ENCODE assay signal across 23 cellular contexts in the genomic region with DNA sequence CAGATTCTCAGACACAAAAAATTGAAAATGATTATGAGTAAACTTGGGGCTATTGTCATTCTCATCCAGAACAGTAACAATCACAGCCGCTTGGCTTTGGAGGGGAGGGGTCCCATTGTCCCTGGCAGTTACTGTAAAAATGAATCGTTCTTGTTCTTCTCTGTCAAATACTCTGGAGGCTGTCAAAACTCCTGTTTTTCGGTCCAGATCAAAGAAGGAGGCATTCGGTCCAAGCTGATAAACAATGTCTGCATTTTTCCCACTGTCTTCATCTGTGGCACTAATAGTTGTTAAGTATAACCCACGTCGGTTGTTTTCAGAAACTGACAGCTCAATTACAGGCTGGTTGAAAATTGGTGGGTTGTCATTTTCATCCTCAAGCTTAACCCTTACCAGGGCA. TPM values are rescaled to one million over a fixed set of nuclear protein-coding genes. Genes with fewer than 3 reads are reported as not detected.
A peak's percentile ranks its signal among the peaks of the same experiment; 100 is the strongest.
DNase-seq lines count a peak whose midpoint lies in the region; ATAC-seq and TF ChIP-seq lines count a peak whose summit lies in the region.
"Had no signal": no experiment of that assay in that cellular context is flagged by ENCODE, and none has a peak within 500 bp of the region (broad histone marks: within the 10 kb centered on the region; RNA-seq: fewer than 3 reads in every experiment).

No MANE protein-coding gene starts in this region.

- no peak for DNase-seq in left ventricle myocardium inferior
- DNase-seq in Right ventricle myocardium superior: no peak
- no peak for DNase-seq in dorsolateral prefrontal cortex
- no peak for DNase-seq in osteoblast (ENCODE audit: insufficient read length, low spot score, missing footprints)
- no peak for DNase-seq in hippocampal formation (lab: John Stamatoyannopoulos, UW)
- DNase-seq in DMS153 treated with DMSO at 0.1 percent for 48 hours (lab: John Stamatoyannopoulos, UW; ENCODE audit: unreplicated experiment): no peak
- DNase-seq: activated gamma-delta T cell; activated T-cell treated with anti-CD3 and anti-CD28 coated beads, Interleukin-2, amount 50 U/mL, for 1 hour; body of pancreas; DMS79; GOT3; MG63; NCI-H1417 treated with DMSO at 0.1 percent for 48 hours; NCI-H2081 treated with DMSO at 0.1 percent for 48 hours; occipital lobe; stimulated activated naive CD8-positive, alpha-beta T cell treated with anti-CD3 and anti-CD28 coated beads, Interleukin-15, Interleukin-2, amounts not matched to agents 100 U/mL and 50 U/mL, for 24 hours; T-helper 1 cell had no signal

- TF ChIP-seq CTCF in left ventricle myocardium inferior (IDR thresholded peaks at IDR 0.05; ENCODE audit: borderline replicate concordance) (no peak), dorsolateral prefrontal cortex (IDR thresholded peaks at IDR 0.05 in 54 of 56, conservative IDR thresholded peaks at IDR 0.05 in 2 of 56; ENCODE audit: low read depth in 1 of 56, partially characterized antibody in 56 of 56) (peak in 2 of 56 donors; percentile 8 to 11), osteoblast (IDR thresholded peaks at IDR 0.05; ENCODE audit: extremely low read depth, low read depth, low read length) (no peak)

- H3K9me3 ChIP-seq in left ventricle myocardium inferior (replicated peaks) (no peaks in the 10 kb centered on the region), osteoblast (ENCODE audit: low read depth, low read length) (no peaks in the 10 kb centered on the region)
- H3K9me3 ChIP-seq: body of pancreas, MG63, tibial nerve had no signal

- H3K4me3 ChIP-seq in left ventricle myocardium inferior (peak overlapping the region; percentile 87), dorsolateral prefrontal cortex (peak overlapping the region; percentile 53 to 97 (median 84)), osteoblast (ENCODE audit: insufficient read depth, low read length) (no peak overlapping the region)
- H3K4me3 ChIP-seq: body of pancreas, coronary artery, K562, MG63 had no signal

- no peak for ATAC-seq in Right ventricle myocardium superior (ENCODE audit: poor library complexity)
- no peak for ATAC-seq in HG02840 (IDR thresholded peaks at IDR 0.05; ENCODE audit: low FRiP score, unreplicated experiment)
- no peak for ATAC-seq in GM21825 (IDR thresholded peaks at IDR 0.05; ENCODE audit: unreplicated experiment)
- ATAC-seq: body of pancreas; K562; Panc1; stimulated activated naive CD8-positive, alpha-beta T cell treated with anti-CD3 and anti-CD28 coated beads, Interleukin-15, Interleukin-2, amounts not matched to agents 100 U/mL and 50 U/mL, for 24 hours had no signal

- H2AFZ ChIP-seq in osteoblast (ENCODE audit: low read length): peak overlapping the region; percentile 25

- H3K27me3 ChIP-seq in left ventricle myocardium inferior (ENCODE audit: low read depth) (no peaks in the 10 kb centered on the region), dorsolateral prefrontal cortex (no peaks in the 10 kb centered on the region), osteoblast (ENCODE audit: insufficient read depth, low read length) (no peaks in the 10 kb centered on the region)
- H3K27me3 ChIP-seq: body of pancreas, MG63, tibial nerve had no signal

- H3K4me1 ChIP-seq in left ventricle myocardium inferior: peaks cover 78% of the 10 kb centered on the region
- peaks cover 26% of the 10 kb centered on the region for H3K4me1 ChIP-seq in osteoblast (ENCODE audit: insufficient read depth, low read length)
- H3K4me1 ChIP-seq: body of pancreas had no signal

- intact Hi-C loops in left ventricle myocardium inferior (cut with micrococcal nuclease): loop anchor here (5.0 kb wide), 1 partner anchor 149 kb away; no protein-coding TSS in a partner anchor
- intact Hi-C loops in Right ventricle myocardium superior (cut with DNase I): loop anchor here (5.0 to 10.0 kb wide), 2 partner anchors 149 to 1292 kb away; no protein-coding TSS in a partner anchor
- intact Hi-C loops in dorsolateral prefrontal cortex (cut with DNase I): loop anchor here (5.0 to 10.0 kb wide), 3 partner anchors 229 to 539 kb away; no protein-coding TSS in a partner anchor

- H3K79me2 ChIP-seq in osteoblast (ENCODE audit: insufficient read depth, low read length): no peaks in the 10 kb centered on the region

- no peaks in the 10 kb centered on the region for H3K36me3 ChIP-seq in left ventricle myocardium inferior
- no peaks in the 10 kb centered on the region for H3K36me3 ChIP-seq in osteoblast (ENCODE audit: insufficient read depth, low read length)
- H3K36me3 ChIP-seq: MG63, tibial nerve had no signal

- H4K20me1 ChIP-seq in osteoblast (ENCODE audit: insufficient read depth, low read length): no peaks in the 10 kb centered on the region

- H3K27ac ChIP-seq in left ventricle myocardium inferior (replicated peaks) (no peak overlapping the region), dorsolateral prefrontal cortex (peak overlapping the region in 57 of 59 donors; percentile 26 to 99 (median 87)), osteoblast (ENCODE audit: low read depth, low read length) (no peak overlapping the region)
- H3K27ac ChIP-seq: body of pancreas, coronary artery had no signal

- no peak overlapping the region for H3K4me2 ChIP-seq in osteoblast (ENCODE audit: insufficient read depth, low read length)

RNA-seq across cellular contexts. Expression of a gene that starts 3.5 kb away (rescaled TPM):
- 14.7 TPM for total RNA-seq in left ventricle myocardium inferior
- total RNA-seq in Right ventricle myocardium superior: 10.0 TPM
- 100 to 1,000 TPM; 181 to 426 (median 260) TPM for total RNA-seq in dorsolateral prefrontal cortex
- total RNA-seq in osteoblast: 1.1 and 2.9 TPM in 2 replicates

Comparison
In these comparisons a context has a peak if more than half of its experiments do, and no peak if none do; other contexts are left out.
1. H3K27ac ChIP-seq: peak in dorsolateral prefrontal cortex (57 of 59); none in left ventricle myocardium inferior (single experiment) and osteoblast (single experiment).
2. RNA of a gene that starts 3.5 kb away (total RNA-seq): 181 to 426 TPM in dorsolateral prefrontal cortex; 14.7 TPM in left ventricle myocardium inferior (single experiment), 10.0 TPM in Right ventricle myocardium superior (single experiment) and 1.1 to 2.9 TPM in osteoblast; every median in the first group is over 10 times any median in the second.